1 cellular context compared by ENCODE assay signal in genomic region chr12:110035534-110036104, GRCh38.
TF ChIP-seq lines count a peak whose summit lies in the region.

No MANE protein-coding gene starts in this region.

TF ChIP-seq in HepG2, 621 proteins besides CTCF, POLR2A, EP300 and RAD21 (continues in another document):
- TF ChIP-seq KDM2A (CRISPR knock-in tag; IDR thresholded peaks at IDR 0.05; ENCODE audit: borderline replicate concordance, low read depth) (no peak), TSC22D2 (CRISPR knock-in tag; IDR thresholded peaks at IDR 0.05; ENCODE audit: borderline replicate concordance) (no peak), ZNF253 (CRISPR knock-in tag; IDR thresholded peaks at IDR 0.05; ENCODE audit: borderline replicate concordance) (no peak), ZNF761 (CRISPR knock-in tag; conservative IDR thresholded peaks at IDR 0.05) (no peak), POGZ (CRISPR knock-in tag; IDR thresholded peaks at IDR 0.05) (peak; percentile 88), RXRA (CRISPR knock-in tag; IDR thresholded peaks at IDR 0.05) (no peak; the same call in 1 of the 2 replicates), FIP1L1 (IDR thresholded peaks at IDR 0.05; ENCODE audit: borderline replicate concordance, insufficient read depth, low read depth, low read length) (no peak), ZC3H13 (CRISPR knock-in tag; IDR thresholded peaks at IDR 0.05) (no peak), ERF (CRISPR knock-in tag; IDR thresholded peaks at IDR 0.05) (no peak), STAT5B (CRISPR knock-in tag; IDR thresholded peaks at IDR 0.05) (no peak), SP1 (IDR thresholded peaks at IDR 0.05) (no peak), SP1 (CRISPR knock-in tag; IDR thresholded peaks at IDR 0.05) (no peak), ZBTB8A (CRISPR knock-in tag; IDR thresholded peaks at IDR 0.05; ENCODE audit: borderline replicate concordance, low read depth) (no peak), TCF12 (IDR thresholded peaks at IDR 0.05) (no peak), TCF12 (CRISPR knock-in tag; IDR thresholded peaks at IDR 0.05) (no peak), NR2F6 (IDR thresholded peaks at IDR 0.05) (peak; percentile 91), NR2F6 (CRISPR knock-in tag; IDR thresholded peaks at IDR 0.05) (peak; percentile 98), NAIF1 (CRISPR knock-in tag; IDR thresholded peaks at IDR 0.05; ENCODE audit: borderline replicate concordance) (no peak; the same call in 1 of the 2 replicates), ZNF724P (CRISPR knock-in tag; IDR thresholded peaks at IDR 0.05; ENCODE audit: borderline replicate concordance) (no peak), ZEB1 (IDR thresholded peaks at IDR 0.05; ENCODE audit: insufficient replicate concordance, low read depth) (no peak), ZNF75D (CRISPR knock-in tag; IDR thresholded peaks at IDR 0.05; ENCODE audit: borderline replicate concordance) (no peak), ZNF501 (CRISPR knock-in tag; IDR thresholded peaks at IDR 0.05) (no peak; the same call in 1 of the 2 replicates), ZNF251 (CRISPR knock-in tag; IDR thresholded peaks at IDR 0.05) (no peak), MTF2 (CRISPR knock-in tag; IDR thresholded peaks at IDR 0.05; ENCODE audit: borderline replicate concordance) (no peak), JARID2 (CRISPR knock-in tag; IDR thresholded peaks at IDR 0.05; ENCODE audit: insufficient replicate concordance) (no peak), HDAC1 (CRISPR knock-in tag; IDR thresholded peaks at IDR 0.05) (peak; percentile 76), NR2C2 (CRISPR knock-in tag; IDR thresholded peaks at IDR 0.05; ENCODE audit: borderline replicate concordance) (peak; percentile 78), TGIF2 (CRISPR knock-in tag; IDR thresholded peaks at IDR 0.05) (no peak), ZNF180 (CRISPR knock-in tag; IDR thresholded peaks at IDR 0.05; ENCODE audit: borderline replicate concordance, low read depth) (no peak), SMC3 (IDR thresholded peaks at IDR 0.05; ENCODE audit: low read length) (no peak), MXD4 (CRISPR knock-in tag; IDR thresholded peaks at IDR 0.05) (no peak), RFX1 (IDR thresholded peaks at IDR 0.05) (no peak), THYN1 (CRISPR knock-in tag; IDR thresholded peaks at IDR 0.05; ENCODE audit: borderline replicate concordance, low read depth) (no peak), TIGD3 (CRISPR knock-in tag; IDR thresholded peaks at IDR 0.05; ENCODE audit: borderline replicate concordance) (no peak), ZNF780A (CRISPR knock-in tag; IDR thresholded peaks at IDR 0.05) (no peak), RFXAP (CRISPR knock-in tag; IDR thresholded peaks at IDR 0.05; ENCODE audit: borderline replicate concordance) (0 out of 2 replicates have a peak, but pooled peaks have one; percentile 37), HMGA1 (CRISPR knock-in tag; conservative IDR thresholded peaks at IDR 0.05) (no peak), ZNF407 (CRISPR knock-in tag; IDR thresholded peaks at IDR 0.05; ENCODE audit: not compliant biosample characterization) (no peak), ZNF33B (CRISPR knock-in tag; IDR thresholded peaks at IDR 0.05) (no peak), ZNF432 (CRISPR knock-in tag; IDR thresholded peaks at IDR 0.05; ENCODE audit: borderline replicate concordance) (no peak), MXI1 (IDR thresholded peaks at IDR 0.05; ENCODE audit: borderline replicate concordance, low read depth, low read length) (peak; percentile 69; the same call in 1 of the 3 replicates), SNRNP70 (IDR thresholded peaks at IDR 0.05; ENCODE audit: low read depth, low read length) (no peak), KLF6 (CRISPR knock-in tag; IDR thresholded peaks at IDR 0.05) (no peak), RBFOX2 (IDR thresholded peaks at IDR 0.05; ENCODE audit: low read depth, low read length) (no peak)
- TF ChIP-seq, protein P1, sequence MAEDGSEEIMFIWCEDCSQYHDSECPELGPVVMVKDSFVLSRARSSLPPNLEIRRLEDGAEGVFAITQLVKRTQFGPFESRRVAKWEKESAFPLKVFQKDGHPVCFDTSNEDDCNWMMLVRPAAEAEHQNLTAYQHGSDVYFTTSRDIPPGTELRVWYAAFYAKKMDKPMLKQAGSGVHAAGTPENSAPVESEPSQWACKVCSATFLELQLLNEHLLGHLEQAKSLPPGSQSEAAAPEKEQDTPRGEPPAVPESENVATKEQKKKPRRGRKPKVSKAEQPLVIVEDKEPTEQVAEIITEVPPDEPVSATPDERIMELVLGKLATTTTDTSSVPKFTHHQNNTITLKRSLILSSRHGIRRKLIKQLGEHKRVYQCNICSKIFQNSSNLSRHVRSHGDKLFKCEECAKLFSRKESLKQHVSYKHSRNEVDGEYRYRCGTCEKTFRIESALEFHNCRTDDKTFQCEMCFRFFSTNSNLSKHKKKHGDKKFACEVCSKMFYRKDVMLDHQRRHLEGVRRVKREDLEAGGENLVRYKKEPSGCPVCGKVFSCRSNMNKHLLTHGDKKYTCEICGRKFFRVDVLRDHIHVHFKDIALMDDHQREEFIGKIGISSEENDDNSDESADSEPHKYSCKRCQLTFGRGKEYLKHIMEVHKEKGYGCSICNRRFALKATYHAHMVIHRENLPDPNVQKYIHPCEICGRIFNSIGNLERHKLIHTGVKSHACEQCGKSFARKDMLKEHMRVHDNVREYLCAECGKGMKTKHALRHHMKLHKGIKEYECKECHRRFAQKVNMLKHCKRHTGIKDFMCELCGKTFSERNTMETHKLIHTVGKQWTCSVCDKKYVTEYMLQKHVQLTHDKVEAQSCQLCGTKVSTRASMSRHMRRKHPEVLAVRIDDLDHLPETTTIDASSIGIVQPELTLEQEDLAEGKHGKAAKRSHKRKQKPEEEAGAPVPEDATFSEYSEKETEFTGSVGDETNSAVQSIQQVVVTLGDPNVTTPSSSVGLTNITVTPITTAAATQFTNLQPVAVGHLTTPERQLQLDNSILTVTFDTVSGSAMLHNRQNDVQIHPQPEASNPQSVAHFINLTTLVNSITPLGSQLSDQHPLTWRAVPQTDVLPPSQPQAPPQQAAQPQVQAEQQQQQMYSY (CRISPR knock-in tag; IDR thresholded peaks at IDR 0.05), result no peak
- TF ChIP-seq, protein P2, sequence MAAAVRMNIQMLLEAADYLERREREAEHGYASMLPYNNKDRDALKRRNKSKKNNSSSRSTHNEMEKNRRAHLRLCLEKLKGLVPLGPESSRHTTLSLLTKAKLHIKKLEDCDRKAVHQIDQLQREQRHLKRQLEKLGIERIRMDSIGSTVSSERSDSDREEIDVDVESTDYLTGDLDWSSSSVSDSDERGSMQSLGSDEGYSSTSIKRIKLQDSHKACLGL (CRISPR knock-in tag; IDR thresholded peaks at IDR 0.05), result no peak
- TF ChIP-seq, protein P3, sequence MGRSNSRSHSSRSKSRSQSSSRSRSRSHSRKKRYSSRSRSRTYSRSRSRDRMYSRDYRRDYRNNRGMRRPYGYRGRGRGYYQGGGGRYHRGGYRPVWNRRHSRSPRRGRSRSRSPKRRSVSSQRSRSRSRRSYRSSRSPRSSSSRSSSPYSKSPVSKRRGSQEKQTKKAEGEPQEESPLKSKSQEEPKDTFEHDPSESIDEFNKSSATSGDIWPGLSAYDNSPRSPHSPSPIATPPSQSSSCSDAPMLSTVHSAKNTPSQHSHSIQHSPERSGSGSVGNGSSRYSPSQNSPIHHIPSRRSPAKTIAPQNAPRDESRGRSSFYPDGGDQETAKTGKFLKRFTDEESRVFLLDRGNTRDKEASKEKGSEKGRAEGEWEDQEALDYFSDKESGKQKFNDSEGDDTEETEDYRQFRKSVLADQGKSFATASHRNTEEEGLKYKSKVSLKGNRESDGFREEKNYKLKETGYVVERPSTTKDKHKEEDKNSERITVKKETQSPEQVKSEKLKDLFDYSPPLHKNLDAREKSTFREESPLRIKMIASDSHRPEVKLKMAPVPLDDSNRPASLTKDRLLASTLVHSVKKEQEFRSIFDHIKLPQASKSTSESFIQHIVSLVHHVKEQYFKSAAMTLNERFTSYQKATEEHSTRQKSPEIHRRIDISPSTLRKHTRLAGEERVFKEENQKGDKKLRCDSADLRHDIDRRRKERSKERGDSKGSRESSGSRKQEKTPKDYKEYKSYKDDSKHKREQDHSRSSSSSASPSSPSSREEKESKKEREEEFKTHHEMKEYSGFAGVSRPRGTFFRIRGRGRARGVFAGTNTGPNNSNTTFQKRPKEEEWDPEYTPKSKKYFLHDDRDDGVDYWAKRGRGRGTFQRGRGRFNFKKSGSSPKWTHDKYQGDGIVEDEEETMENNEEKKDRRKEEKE (IDR thresholded peaks at IDR 0.05), result no peak
- TF ChIP-seq, protein P4, sequence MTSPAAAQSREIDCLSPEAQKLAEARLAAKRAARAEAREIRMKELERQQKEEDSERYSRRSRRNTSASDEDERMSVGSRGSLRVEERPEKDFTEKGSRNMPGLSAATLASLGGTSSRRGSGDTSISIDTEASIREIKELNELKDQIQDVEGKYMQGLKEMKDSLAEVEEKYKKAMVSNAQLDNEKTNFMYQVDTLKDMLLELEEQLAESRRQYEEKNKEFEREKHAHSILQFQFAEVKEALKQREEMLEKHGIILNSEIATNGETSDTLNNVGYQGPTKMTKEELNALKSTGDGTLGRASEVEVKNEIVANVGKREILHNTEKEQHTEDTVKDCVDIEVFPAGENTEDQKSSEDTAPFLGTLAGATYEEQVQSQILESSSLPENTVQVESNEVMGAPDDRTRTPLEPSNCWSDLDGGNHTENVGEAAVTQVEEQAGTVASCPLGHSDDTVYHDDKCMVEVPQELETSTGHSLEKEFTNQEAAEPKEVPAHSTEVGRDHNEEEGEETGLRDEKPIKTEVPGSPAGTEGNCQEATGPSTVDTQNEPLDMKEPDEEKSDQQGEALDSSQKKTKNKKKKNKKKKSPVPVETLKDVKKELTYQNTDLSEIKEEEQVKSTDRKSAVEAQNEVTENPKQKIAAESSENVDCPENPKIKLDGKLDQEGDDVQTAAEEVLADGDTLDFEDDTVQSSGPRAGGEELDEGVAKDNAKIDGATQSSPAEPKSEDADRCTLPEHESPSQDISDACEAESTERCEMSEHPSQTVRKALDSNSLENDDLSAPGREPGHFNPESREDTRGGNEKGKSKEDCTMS (CRISPR knock-in tag; conservative IDR thresholded peaks at IDR 0.05), result no peak
- TF ChIP-seq, protein P5, sequence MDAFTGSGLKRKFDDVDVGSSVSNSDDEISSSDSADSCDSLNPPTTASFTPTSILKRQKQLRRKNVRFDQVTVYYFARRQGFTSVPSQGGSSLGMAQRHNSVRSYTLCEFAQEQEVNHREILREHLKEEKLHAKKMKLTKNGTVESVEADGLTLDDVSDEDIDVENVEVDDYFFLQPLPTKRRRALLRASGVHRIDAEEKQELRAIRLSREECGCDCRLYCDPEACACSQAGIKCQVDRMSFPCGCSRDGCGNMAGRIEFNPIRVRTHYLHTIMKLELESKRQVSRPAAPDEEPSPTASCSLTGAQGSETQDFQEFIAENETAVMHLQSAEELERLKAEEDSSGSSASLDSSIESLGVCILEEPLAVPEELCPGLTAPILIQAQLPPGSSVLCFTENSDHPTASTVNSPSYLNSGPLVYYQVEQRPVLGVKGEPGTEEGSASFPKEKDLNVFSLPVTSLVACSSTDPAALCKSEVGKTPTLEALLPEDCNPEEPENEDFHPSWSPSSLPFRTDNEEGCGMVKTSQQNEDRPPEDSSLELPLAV (CRISPR knock-in tag; conservative IDR thresholded peaks at IDR 0.05; ENCODE audit: low read depth), result no peak
